In genomic region chr17:46841561-46842379, GRCh38 we compare ENCODE assay signal across 9 cellular contexts. TPM values are rescaled to one million over a fixed set of nuclear protein-coding genes. Genes with fewer than 3 reads are reported as not detected.
A peak's percentile ranks its signal among the peaks of the same experiment; 100 is the strongest.
DNase-seq lines count a peak whose midpoint lies in the region; ATAC-seq and TF ChIP-seq lines count a peak whose summit lies in the region.
"Had no signal": no experiment of that assay in that cellular context is flagged by ENCODE, and none has a peak within 500 bp of the region (broad histone marks: within the 10 kb centered on the region; RNA-seq: fewer than 3 reads in every experiment).

No MANE protein-coding gene starts in this region.

- peak; percentile 42 to 60 for ATAC-seq in naive thymus-derived CD8-positive, alpha-beta T cell
- ATAC-seq: HCT116 had no signal

- H3K27me3 ChIP-seq in BJ (ENCODE audit: control insufficient read depth, insufficient read depth, low read length) (peaks cover 8% of the 10 kb centered on the region), MM.1S (replicated peaks; ENCODE audit: insufficient read depth, low read length) (peaks cover 27% of the 10 kb centered on the region), suprapubic skin (peaks cover 37% of the 10 kb centered on the region)
- H3K27me3 ChIP-seq in effector memory CD4-positive, alpha-beta T cell (replicated peaks; ENCODE audit: control insufficient read depth, insufficient read depth, low read length, poor library complexity, severe bottlenecking) = peaks cover 8% of the 10 kb centered on the region

- peaks cover 0 to 23% (median 14%) of the 10 kb centered on the region in 9 donors for H3K9me3 Mint-ChIP-seq in naive thymus-derived CD8-positive, alpha-beta T cell

- no peak overlapping the region for H3K27ac ChIP-seq in MM.1S (ENCODE audit: low read length)
- H3K27ac ChIP-seq in effector memory CD4-positive, alpha-beta T cell (ENCODE audit: insufficient read depth, low read length, poor library complexity, severe bottlenecking) = no peak overlapping the region
- no peak overlapping the region for H3K27ac ChIP-seq in suprapubic skin

- DNase-seq in BJ (ENCODE audit: low read depth) = no peak
- no peak for DNase-seq in MM.1S
- DNase-seq in choroid plexus epithelial cell (ENCODE audit: low read depth) = no peak
- peak in 4 of 10 donors; percentile 13 to 52 (median 40) for DNase-seq in naive thymus-derived CD8-positive, alpha-beta T cell
- no peak for DNase-seq in NCI-H1092 treated with DMSO at 0.1 percent for 48 hours (lab: John Stamatoyannopoulos, UW)
- no peak for DNase-seq in effector memory CD4-positive, alpha-beta T cell
- no peak for DNase-seq in SIG-M5 treated with dmso at 0.1 percent for 504 hours (lab: John Stamatoyannopoulos, UW; ENCODE audit: unreplicated experiment)
- DNase-seq in suprapubic skin (ENCODE audit: low spot score in 2 of 2) = no peak

- peak; percentile 48 for TF ChIP-seq CTCF in BJ (IDR thresholded peaks at IDR 0.05; ENCODE audit: insufficient read depth, low read depth, low read length)
- TF ChIP-seq CTCF in MM.1S (IDR thresholded peaks at IDR 0.05; ENCODE audit: low read length) = peak; percentile 56
- TF ChIP-seq CTCF in choroid plexus epithelial cell (conservative IDR thresholded peaks at IDR 0.05; ENCODE audit: low read depth, low read length) = peak; percentile 42
- peak in 1 of 2 donors; percentile 81 for TF ChIP-seq CTCF in suprapubic skin (IDR thresholded peaks at IDR 0.05)

- no peak overlapping the region for H3K9ac ChIP-seq in MM.1S (ENCODE audit: low read length)

- no peak overlapping the region for H3K27ac Mint-ChIP-seq in naive thymus-derived CD8-positive, alpha-beta T cell

- H3F3A ChIP-seq in MM.1S (ENCODE audit: insufficient read depth, low read length) = no peaks in the 10 kb centered on the region

- peaks cover 0 to 7% (median 3%) of the 10 kb centered on the region in 4 donors for H3K4me1 Mint-ChIP-seq in naive thymus-derived CD8-positive, alpha-beta T cell

- H4K20me1 ChIP-seq in MM.1S (ENCODE audit: insufficient read depth, low read length) = no peaks in the 10 kb centered on the region

- peaks cover 0 to 12% (median 3%) of the 10 kb centered on the region in 3 donors for H3K36me3 Mint-ChIP-seq in naive thymus-derived CD8-positive, alpha-beta T cell

- H3K36me3 ChIP-seq in BJ (ENCODE audit: control insufficient read depth, insufficient read depth, low read length) = no peaks in the 10 kb centered on the region
- H3K36me3 ChIP-seq in MM.1S (replicated peaks; ENCODE audit: insufficient read depth, low read length) = no peaks in the 10 kb centered on the region
- no peaks in the 10 kb centered on the region for H3K36me3 ChIP-seq in effector memory CD4-positive, alpha-beta T cell (ENCODE audit: control insufficient read depth, insufficient read depth, low read length)
- no peaks in the 10 kb centered on the region for H3K36me3 ChIP-seq in suprapubic skin

- H3K4me1 ChIP-seq in MM.1S (ENCODE audit: low read length) = no peaks in the 10 kb centered on the region
- H3K4me1 ChIP-seq in effector memory CD4-positive, alpha-beta T cell (ENCODE audit: control insufficient read depth, insufficient read depth, low read length, poor library complexity, severe bottlenecking) = no peaks in the 10 kb centered on the region
- peaks cover 4% of the 10 kb centered on the region for H3K4me1 ChIP-seq in suprapubic skin

- H2AFZ ChIP-seq in MM.1S (ENCODE audit: low read length) = no peak overlapping the region

- peak overlapping the region in 3 of 10 donors; percentile 13 to 51 (median 48) for H3K4me3 Mint-ChIP-seq in naive thymus-derived CD8-positive, alpha-beta T cell

- WGBS in suprapubic skin = 45% methylated on average over 19 of the region's 43 CpGs

- H3K4me3 ChIP-seq in BJ (ENCODE audit: low read depth, low read length) = peak overlapping the region; percentile 22; the same call in 1 of the 2 replicates
- no peak overlapping the region for H3K4me3 ChIP-seq in MM.1S (ENCODE audit: low read length)
- peak overlapping the region; percentile 28 for H3K4me3 ChIP-seq in choroid plexus epithelial cell (ENCODE audit: low read depth, low read length)
- H3K4me3 ChIP-seq in effector memory CD4-positive, alpha-beta T cell (ENCODE audit: insufficient read depth, low read depth, low read length, poor library complexity, severe bottlenecking) = no peak overlapping the region
- no peak overlapping the region for H3K4me3 ChIP-seq in suprapubic skin

- no peak for TF ChIP-seq EP300 in suprapubic skin (IDR thresholded peaks at IDR 0.05)

- CTCF ChIA-PET in BJ (lab: Yijun Ruan, JAX) = interaction anchor here (0.6 to 9.7 kb wide), 41 partner anchors 8 to 164 kb away, joined by 3 to 146 read pairs (median 5); no protein-coding TSS in a partner anchor

- H3K9me3 ChIP-seq in MM.1S (replicated peaks; ENCODE audit: insufficient read depth, low read length) = no peaks in the 10 kb centered on the region
- no peaks in the 10 kb centered on the region for H3K9me3 ChIP-seq in effector memory CD4-positive, alpha-beta T cell (ENCODE audit: control insufficient read depth, low read length)
- H3K9me3 ChIP-seq in suprapubic skin = peaks cover 4% of the 10 kb centered on the region

- TF ChIP-seq POLR2A in suprapubic skin (IDR thresholded peaks at IDR 0.05) = no peak

- H3K79me2 ChIP-seq in MM.1S (ENCODE audit: low read length) = no peaks in the 10 kb centered on the region

- peaks cover 23 to 60% (median 46%) of the 10 kb centered on the region in 5 donors for H3K27me3 Mint-ChIP-seq in naive thymus-derived CD8-positive, alpha-beta T cell

- POLR2A ChIA-PET in BJ (lab: Charles Lee) = no interaction called here
- POLR2A ChIA-PET in naive thymus-derived CD8-positive, alpha-beta T cell (lab: Charles Lee) = no interaction called here

- H3K9me2 ChIP-seq in MM.1S (replicated peaks; ENCODE audit: insufficient read depth, low read length) = no peaks in the 10 kb centered on the region

- peak overlapping the region; percentile 39; the same call in 1 of the 2 replicates for H3K4me2 ChIP-seq in MM.1S (ENCODE audit: low read depth, low read length)

RNA-seq across cellular contexts. Expression of gene WNT9B, which starts 9.6 kb away (rescaled TPM):
- polyA plus RNA-seq in BJ (2011; rRNA removed) = not detected in 2 replicates
- not detected in 2 replicates for polyA minus RNA-seq in BJ (2011; rRNA and poly(A)+ RNA removed)
- total RNA-seq in naive thymus-derived CD8-positive, alpha-beta T cell = not detected
- polyA plus RNA-seq in naive thymus-derived CD8-positive, alpha-beta T cell = not detected
- total RNA-seq in suprapubic skin = 1 to 10 TPM; 3.6 to 8.3 (median 4.5) TPM

RNA-seq across cellular contexts. Expression of gene WNT3, which starts 23.3 kb away (rescaled TPM):
- polyA plus RNA-seq in BJ (2011; rRNA removed) = 2.8 TPM in 2 replicates
- 1.3 and 1.8 TPM in 2 replicates for polyA minus RNA-seq in BJ (2011; rRNA and poly(A)+ RNA removed)
- total RNA-seq in naive thymus-derived CD8-positive, alpha-beta T cell = not detected
- not detected for polyA plus RNA-seq in naive thymus-derived CD8-positive, alpha-beta T cell
- total RNA-seq in suprapubic skin = 10 to 100 TPM; 39.3 to 84.9 (median 61.7) TPM

Comparison
In these comparisons a context has a peak if more than half of its experiments do, and no peak if none do; other contexts are left out.
1. H3K4me3 ChIP-seq: peak in BJ (single experiment) and choroid plexus epithelial cell (single experiment); none in MM.1S (single experiment), effector memory CD4-positive, alpha-beta T cell (single experiment) and suprapubic skin (single experiment).
2. RNA of gene WNT9B, which starts 9.6 kb away (total RNA-seq): 3.6 to 8.3 TPM in suprapubic skin; not detected in naive thymus-derived CD8-positive, alpha-beta T cell; every median in the first group is over 4 times any median in the second.
3. RNA of gene WNT3, which starts 23.3 kb away (total RNA-seq): 39.3 to 84.9 TPM in suprapubic skin; not detected in naive thymus-derived CD8-positive, alpha-beta T cell; every median in the first group is over 10 times any median in the second.